Comparison of ENCODE assay signal across 12 cellular contexts in genomic region chr22:46593211-46593676, GRCh38. TPM values are rescaled to one million over a fixed set of nuclear protein-coding genes. Genes with fewer than 3 reads are reported as not detected.
DNase-seq lines count a peak whose midpoint lies in the region; ATAC-seq and TF ChIP-seq lines count a peak whose summit lies in the region.
"Had no signal": no experiment of that assay in that cellular context is flagged by ENCODE, and none has a peak within 500 bp of the region (broad histone marks: within the 10 kb centered on the region; RNA-seq: fewer than 3 reads in every experiment).

No MANE protein-coding gene starts in this region.

- intact Hi-C loops in CD8-positive, alpha-beta T cell (cut with DNase I, micrococcal nuclease): loop anchor here (1.0 to 5.0 kb wide), 3 partner anchors 20 to 144 kb away; partner anchors contain the start of gene CERK (in 1 of the 2)

- DNase-seq in CD8-positive, alpha-beta T cell: peak in 4 of 7 experiments; percentile 25 to 57 (median 38)
- DNase-seq in KBM-7: peak; percentile 91
- DNase-seq in activated naive CD8-positive, alpha-beta T cell treated with anti-CD3 and anti-CD28 coated beads for 36 hours: peak; percentile 47
- peak; percentile 83 for DNase-seq in naive B cell
- DNase-seq in stimulated activated CD8-positive, alpha-beta memory T cell treated with anti-CD3 and anti-CD28 coated beads, Interleukin-4, amount 100 ng/mL, for 48 hours: no peak
- no peak for DNase-seq in NCI-H146 treated with DMSO at 0.1 percent for 48 hours (lab: John Stamatoyannopoulos, UW; ENCODE audit: unreplicated experiment)
- no peak for DNase-seq in ecto neural progenitor cell (ENCODE audit: low spot score)
- no peak for DNase-seq in NCI-H82 (lab: John Stamatoyannopoulos, UW)
- DNase-seq: DMS 273 treated with DMSO at 0.1 percent for 48 hours, NCI-H2227 treated with DMSO at 0.1 percent for 48 hours had no signal

- peak overlapping the region; percentile 76 for H3K4me3 Mint-ChIP-seq in CD8-positive, alpha-beta T cell
- H3K4me3 Mint-ChIP-seq in activated naive CD8-positive, alpha-beta T cell treated with anti-CD3 and anti-CD28 coated beads for 36 hours: peak overlapping the region; percentile 65
- peak overlapping the region; percentile 81 to 92 (median 89) for H3K4me3 Mint-ChIP-seq in naive B cell
- H3K4me3 Mint-ChIP-seq: type B pancreatic cell had no signal

- H3K9me3 Mint-ChIP-seq in CD8-positive, alpha-beta T cell: no peaks in the 10 kb centered on the region
- no peaks in the 10 kb centered on the region for H3K9me3 Mint-ChIP-seq in activated naive CD8-positive, alpha-beta T cell treated with anti-CD3 and anti-CD28 coated beads for 36 hours
- no peaks in the 10 kb centered on the region for H3K9me3 Mint-ChIP-seq in naive B cell
- H3K9me3 Mint-ChIP-seq: type B pancreatic cell had no signal

- peak overlapping the region; percentile 81 for H3K27ac Mint-ChIP-seq in CD8-positive, alpha-beta T cell
- peak overlapping the region; percentile 88 for H3K27ac Mint-ChIP-seq in activated naive CD8-positive, alpha-beta T cell treated with anti-CD3 and anti-CD28 coated beads for 36 hours
- H3K27ac Mint-ChIP-seq in naive B cell: peak overlapping the region; percentile 82 to 97 (median 97)
- H3K27ac Mint-ChIP-seq: type B pancreatic cell had no signal

- H3K4me3 ChIP-seq in CD8-positive, alpha-beta T cell (ENCODE audit: low read depth, low read length): peak overlapping the region; percentile 5
- H3K4me3 ChIP-seq: pancreas had no signal

- POLR2A ChIA-PET in CD8-positive, alpha-beta T cell (lab: Charles Lee): interaction anchor here (1.1 kb wide), 1 partner anchor 21 kb away, joined by 4 read pairs; no protein-coding TSS in a partner anchor

- no peak for TF ChIP-seq CTCF in CD8-positive, alpha-beta T cell (IDR thresholded peaks at IDR 0.05)

- peaks cover 18% of the 10 kb centered on the region for H3K4me1 Mint-ChIP-seq in CD8-positive, alpha-beta T cell (ENCODE audit: low read depth)
- H3K4me1 Mint-ChIP-seq in activated naive CD8-positive, alpha-beta T cell treated with anti-CD3 and anti-CD28 coated beads for 36 hours: peaks cover 24% of the 10 kb centered on the region
- peaks cover 48 to 61% (median 59%) of the 10 kb centered on the region in 3 donors for H3K4me1 Mint-ChIP-seq in naive B cell

- no peaks in the 10 kb centered on the region for H3K27me3 ChIP-seq in CD8-positive, alpha-beta T cell (ENCODE audit: insufficient read depth, low read length)
- H3K27me3 ChIP-seq: pancreas had no signal

- no peak overlapping the region for H3K27ac ChIP-seq in CD8-positive, alpha-beta T cell (ENCODE audit: low read depth, low read length)

- H3K27me3 Mint-ChIP-seq in CD8-positive, alpha-beta T cell (ENCODE audit: low read depth): no peaks in the 10 kb centered on the region
- H3K27me3 Mint-ChIP-seq in activated naive CD8-positive, alpha-beta T cell treated with anti-CD3 and anti-CD28 coated beads for 36 hours: no peaks in the 10 kb centered on the region
- H3K27me3 Mint-ChIP-seq in naive B cell: no peaks in the 10 kb centered on the region
- H3K27me3 Mint-ChIP-seq: type B pancreatic cell had no signal

- ATAC-seq in CD8-positive, alpha-beta T cell: peak; percentile 64
- ATAC-seq in naive B cell (ENCODE audit: low read depth in 2 of 2): peak; percentile 87 to 89

- in situ Hi-C loops in KBM-7 (cut with MboI; ENCODE audit: low pct_unique_long_range_greater_than_20kb, low sequenced_read_pairs): no loop called here

- CTCF ChIA-PET in CD8-positive, alpha-beta T cell (lab: Charles Lee): interaction anchor here (1.2 kb wide), 1 partner anchor 29 kb away, joined by 5 read pairs; no protein-coding TSS in a partner anchor

- no peaks in the 10 kb centered on the region for H3K36me3 ChIP-seq in CD8-positive, alpha-beta T cell (ENCODE audit: insufficient read depth, low read length)
- H3K36me3 ChIP-seq: pancreas had no signal

- no peaks in the 10 kb centered on the region for H3K36me3 Mint-ChIP-seq in CD8-positive, alpha-beta T cell
- H3K36me3 Mint-ChIP-seq in activated naive CD8-positive, alpha-beta T cell treated with anti-CD3 and anti-CD28 coated beads for 36 hours: no peaks in the 10 kb centered on the region
- no peaks in the 10 kb centered on the region for H3K36me3 Mint-ChIP-seq in naive B cell
- H3K36me3 Mint-ChIP-seq: type B pancreatic cell had no signal

- H3K9me3 ChIP-seq in CD8-positive, alpha-beta T cell (ENCODE audit: low read length): no peaks in the 10 kb centered on the region
- H3K9me3 ChIP-seq: pancreas had no signal

- peaks cover 15% of the 10 kb centered on the region for H3K4me1 ChIP-seq in CD8-positive, alpha-beta T cell (ENCODE audit: insufficient read depth, low read length)

RNA-seq across cellular contexts. Expression of gene GRAMD4, which starts 26.9 kb away (rescaled TPM):
- 1 to 10 TPM; 8.4 to 8.7 TPM for total RNA-seq in CD8-positive, alpha-beta T cell
- total RNA-seq in activated naive CD8-positive, alpha-beta T cell treated with anti-CD3 and anti-CD28 coated beads for 36 hours: 10 to 100 TPM; 20.7 to 20.9 TPM
- polyA plus RNA-seq in naive B cell (ENCODE audit: low read depth in 6 of 6): 10 to 100 TPM in 1 of 6 donors, 1 to 10 TPM in 5; 4.0 to 12.5 (median 6.9) TPM

RNA-seq across cellular contexts. Expression of gene CELSR1, which starts 55.8 kb away (rescaled TPM):
- total RNA-seq in CD8-positive, alpha-beta T cell: 1 to 10 TPM in 1 of 2 experiments, under 1 TPM in 1; 0.92 to 1.0 TPM
- under 1 TPM; 0.04 to 0.14 TPM for total RNA-seq in activated naive CD8-positive, alpha-beta T cell treated with anti-CD3 and anti-CD28 coated beads for 36 hours
- 1 to 10 TPM in 5 of 6 donors, under 1 TPM in 1; 0.94 to 3.9 (median 2.1) TPM for polyA plus RNA-seq in naive B cell (ENCODE audit: low read depth in 6 of 6)

Comparison
In these comparisons a context has a peak if more than half of its experiments do, and no peak if none do; other contexts are left out.
1. DNase-seq: peak in CD8-positive, alpha-beta T cell (4 of 7), KBM-7 (single experiment), activated naive CD8-positive, alpha-beta T cell treated with anti-CD3 and anti-CD28 coated beads for 36 hours (single experiment) and naive B cell (single experiment); none in stimulated activated CD8-positive, alpha-beta memory T cell treated with anti-CD3 and anti-CD28 coated beads, Interleukin-4, amount 100 ng/mL, for 48 hours (single experiment), NCI-H146 treated with DMSO at 0.1 percent for 48 hours (single experiment), ecto neural progenitor cell (single experiment) and NCI-H82 (single experiment).
2. Peak in every context shown above with its lines, with median percentiles within 50 percentile points of each other: H3K27ac Mint-ChIP-seq and H3K4me3 Mint-ChIP-seq.